Comparison of ENCODE assay signal across 10 cellular contexts in the genomic region with DNA sequence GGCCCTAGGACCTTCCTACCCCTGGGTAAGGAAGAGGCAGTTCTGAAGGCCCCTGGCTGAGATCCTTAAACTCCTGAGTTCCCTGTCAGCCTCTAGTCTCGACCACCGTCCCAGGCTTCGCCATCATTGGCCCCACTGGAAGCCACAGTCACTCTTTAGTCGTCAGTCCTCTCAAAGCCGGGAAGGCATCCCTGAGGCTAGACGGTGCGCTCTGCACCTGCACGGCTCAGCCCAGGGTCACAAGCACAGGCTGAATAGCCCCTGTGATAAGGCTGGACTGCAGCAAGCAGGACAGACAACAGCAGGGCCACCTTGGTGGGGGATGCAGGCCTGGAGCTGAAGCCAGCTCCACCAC. TPM values are rescaled to one million over a fixed set of nuclear protein-coding genes. Genes with fewer than 3 reads are reported as not detected.
DNase-seq lines count a peak whose midpoint lies in the region; ATAC-seq and TF ChIP-seq lines count a peak whose summit lies in the region.
"Had no signal": no experiment of that assay in that cellular context is flagged by ENCODE, and none has a peak within 500 bp of the region (broad histone marks: within the 10 kb centered on the region; RNA-seq: fewer than 3 reads in every experiment).

No MANE protein-coding gene starts in this region.

- H3K4ac ChIP-seq in trophoblast cell (ENCODE audit: low read depth, low read length), result peak overlapping the region; percentile 8

- H3K4me1 ChIP-seq in BLaER1 treated with 17β-estradiol and CSF1 and Interleukin-3, amounts not matched to agents 10 nM and 100 nM, result peaks cover 40 to 54% (median 53%) of the 10 kb centered on the region in 10 experiments
- peaks cover 60% of the 10 kb centered on the region for H3K4me1 ChIP-seq in left ventricle myocardium inferior
- peaks cover 16 to 21% of the 10 kb centered on the region in 2 experiments for H3K4me1 ChIP-seq in trophoblast cell (ENCODE audit: control insufficient read depth in 1 of 2, insufficient read depth in 2 of 2, low read length in 2 of 2)

- H2BK12ac ChIP-seq in trophoblast cell (ENCODE audit: low read length), result peak overlapping the region; percentile 5

- peak overlapping the region; percentile 27 for H3K14ac ChIP-seq in trophoblast cell (ENCODE audit: low read length)

- peak overlapping the region; percentile 31 to 100 (median 56) for H3K4me3 Mint-ChIP-seq in T-cell

- peaks cover 0 to 2% of the 10 kb centered on the region in 2 donors for H3K27me3 Mint-ChIP-seq in T-cell

- no peak overlapping the region for H3K23ac ChIP-seq in trophoblast cell (ENCODE audit: low read length)

- H4K20me1 ChIP-seq in BLaER1 treated with 17β-estradiol and CSF1 and Interleukin-3, amounts not matched to agents 10 nM and 100 nM, result peaks cover 4 to 21% (median 16%) of the 10 kb centered on the region in 11 experiments; a peak in 21 of 22 replicates

- peak overlapping the region; percentile 92 for H4K8ac ChIP-seq in trophoblast cell (ENCODE audit: low read depth, low read length)

- H3K4me3 ChIP-seq in BLaER1 treated with 17β-estradiol and CSF1 and Interleukin-3, amounts not matched to agents 10 nM and 100 nM, result peak overlapping the region; percentile 41 to 68 (median 57); a peak in 18 of 20 replicates
- H3K4me3 ChIP-seq in left ventricle myocardium inferior, result peak overlapping the region; percentile 66
- H3K4me3 ChIP-seq in trophoblast cell (ENCODE audit: low read depth, low read length), result no peak overlapping the region

- H3K36me3 ChIP-seq in BLaER1 treated with 17β-estradiol and CSF1 and Interleukin-3, amounts not matched to agents 10 nM and 100 nM, result peaks cover 0 to 5% (median 0%) of the 10 kb centered on the region in 11 experiments; a peak in 8 of 22 replicates
- no peaks in the 10 kb centered on the region for H3K36me3 ChIP-seq in left ventricle myocardium inferior
- H3K36me3 ChIP-seq in trophoblast cell (ENCODE audit: control insufficient read depth in 1 of 2, insufficient read depth in 2 of 2, low read length in 2 of 2), result no peaks in the 10 kb centered on the region

- H3K4me2 ChIP-seq in BLaER1 treated with 17β-estradiol and CSF1 and Interleukin-3, amounts not matched to agents 10 nM and 100 nM, result peak overlapping the region; percentile 84 to 99 (median 95)
- H3K4me2 ChIP-seq in trophoblast cell (ENCODE audit: low read length), result no peak overlapping the region

- H2AFZ ChIP-seq in trophoblast cell (ENCODE audit: insufficient read depth, low read length, poor library complexity), result peak overlapping the region; percentile 93

- WGBS in trophoblast cell (ENCODE audit: extremely low coverage, insufficient coverage, insufficient read length), result no CpG with 5 or more reads among the region's 8 CpGs

- no peak overlapping the region for H2BK5ac ChIP-seq in trophoblast cell (ENCODE audit: low read depth, low read length, poor library complexity)

- DNase-seq in T-cell (no peak), left ventricle myocardium inferior (peak; percentile 19), trophoblast cell (no peak), OCI-M1 (lab: John Stamatoyannopoulos, UW) (no peak), NCI-H2227 (lab: John Stamatoyannopoulos, UW; ENCODE audit: unreplicated experiment) (no peak), NCI-H524 (lab: John Stamatoyannopoulos, UW) (no peak)
- DNase-seq: activated gamma-delta T cell, NCI-H1105 treated with DMSO at 0.1 percent for 48 hours had no signal

- CTCF ChIA-PET in T-cell (lab: Charles Lee), result interaction anchor here in 1 of 2 donors (2.4 kb wide), 1 partner anchor 10 kb away, joined by 13 read pairs; the partner anchor contains the start of gene ACBD4

- peak overlapping the region; percentile 73 for H4K12ac ChIP-seq in trophoblast cell (ENCODE audit: low read depth, low read length)

- no peaks in the 10 kb centered on the region for H3K27me3 ChIP-seq in BLaER1 treated with 17β-estradiol and CSF1 and Interleukin-3, amounts not matched to agents 10 nM and 100 nM
- H3K27me3 ChIP-seq in left ventricle myocardium inferior (ENCODE audit: low read depth), result no peaks in the 10 kb centered on the region
- no peaks in the 10 kb centered on the region for H3K27me3 ChIP-seq in trophoblast cell (ENCODE audit: insufficient read depth, low read length)

- peak overlapping the region; percentile 65 to 79 for H3K27ac Mint-ChIP-seq in T-cell

- no peak overlapping the region for H3K18ac ChIP-seq in trophoblast cell (ENCODE audit: low read length)

- peak overlapping the region; percentile 71 to 97 (median 85); a peak in 21 of 22 replicates for H3K27ac ChIP-seq in BLaER1 treated with 17β-estradiol and CSF1 and Interleukin-3, amounts not matched to agents 10 nM and 100 nM
- H3K27ac ChIP-seq in left ventricle myocardium inferior (replicated peaks), result peak overlapping the region; percentile 88
- peak overlapping the region; percentile 2 for H3K27ac ChIP-seq in trophoblast cell (ENCODE audit: low read depth, low read length)

- H2BK120ac ChIP-seq in trophoblast cell (ENCODE audit: insufficient read depth, low read length, poor library complexity), result peak overlapping the region; percentile 18

- H3K79me1 ChIP-seq in trophoblast cell (ENCODE audit: low read length), result peaks cover 35% of the 10 kb centered on the region

- H3K9ac ChIP-seq in BLaER1 treated with 17β-estradiol and CSF1 and Interleukin-3, amounts not matched to agents 10 nM and 100 nM, result peak overlapping the region; percentile 75 to 86 (median 80)
- no peak overlapping the region for H3K9ac ChIP-seq in trophoblast cell (ENCODE audit: low read length)

- H3K9me3 ChIP-seq in BLaER1 treated with 17β-estradiol and CSF1 and Interleukin-3, amounts not matched to agents 10 nM and 100 nM (replicated peaks in 1 of 11), result no peaks in the 10 kb centered on the region
- H3K9me3 ChIP-seq in left ventricle myocardium inferior (replicated peaks), result no peaks in the 10 kb centered on the region
- H3K9me3 ChIP-seq in trophoblast cell (ENCODE audit: insufficient read depth, low read depth, low read length), result no peaks in the 10 kb centered on the region

- H3K9me3 Mint-ChIP-seq in T-cell, result no peaks in the 10 kb centered on the region

- peak overlapping the region; percentile 90 for H4K91ac ChIP-seq in trophoblast cell (ENCODE audit: low read depth, low read length)

- ATAC-seq in T-cell (replicated peaks in 1 of 4), result no peak
- no peak for ATAC-seq in HG03439 (IDR thresholded peaks at IDR 0.05; ENCODE audit: unreplicated experiment)

- POLR2A ChIA-PET in T-cell (lab: Charles Lee), result interaction anchor here (0.6 to 0.7 kb wide), 2 partner anchors 16 to 28 kb away, joined by 3 to 5 read pairs; no protein-coding TSS in a partner anchor

- peaks cover 20% of the 10 kb centered on the region for H3K79me2 ChIP-seq in trophoblast cell (ENCODE audit: control insufficient read depth, insufficient read depth, low read length, poor library complexity)

- H2AK5ac ChIP-seq in trophoblast cell (ENCODE audit: low read length), result peak overlapping the region; percentile 21

- intact Hi-C loops in left ventricle myocardium inferior (cut with micrococcal nuclease), result no loop called here

- H3K36me3 Mint-ChIP-seq in T-cell, result no peaks in the 10 kb centered on the region

- peaks cover 49 to 65% (median 54%) of the 10 kb centered on the region in 3 donors for H3K4me1 Mint-ChIP-seq in T-cell

- no peak for TF ChIP-seq CTCF in left ventricle myocardium inferior (IDR thresholded peaks at IDR 0.05; ENCODE audit: borderline replicate concordance)

RNA-seq across cellular contexts. Expression of gene HEXIM1, which starts 3.3 kb away (rescaled TPM):
- total RNA-seq in T-cell (10 to 100 TPM; 32.3 to 55.9 (median 34.5) TPM), left ventricle myocardium inferior (28.8 TPM)
- 108 and 114 TPM in 2 replicates for polyA plus RNA-seq in trophoblast cell (2013)

RNA-seq across cellular contexts. Expression of gene ACBD4, which starts 9.5 kb away (rescaled TPM):
- total RNA-seq in T-cell, result 10 to 100 TPM; 28.4 to 48.5 (median 38.9) TPM
- 6.4 TPM for total RNA-seq in left ventricle myocardium inferior
- 3.8 TPM in 2 replicates for polyA plus RNA-seq in trophoblast cell (2013)

RNA-seq across cellular contexts. Expression of gene PLCD3, which starts 12.7 kb away (rescaled TPM):
- total RNA-seq in T-cell (1 to 10 TPM; 3.1 to 9.9 (median 4.8) TPM), left ventricle myocardium inferior (146 TPM)
- polyA plus RNA-seq in trophoblast cell (2013), result 53.9 and 61.0 TPM in 2 replicates

RNA-seq across cellular contexts. Expression of gene HEXIM2, which starts 16.7 kb away (rescaled TPM):
- total RNA-seq in T-cell, result 1 to 10 TPM; 2.0 to 5.8 (median 3.3) TPM
- 7.0 TPM for total RNA-seq in left ventricle myocardium inferior
- 4.2 and 4.3 TPM in 2 replicates for polyA plus RNA-seq in trophoblast cell (2013)

Comparison
In these comparisons a context has a peak if more than half of its experiments do, and no peak if none do; other contexts are left out.
1. H3K27ac ChIP-seq: peak in every context shown above with its lines; median percentile 88 in left ventricle myocardium inferior; 85 in BLaER1 treated with 17β-estradiol and CSF1 and Interleukin-3, amounts not matched to agents 10 nM and 100 nM; 2 in trophoblast cell.
2. RNA of gene PLCD3, which starts 12.7 kb away (total RNA-seq): 146 TPM in left ventricle myocardium inferior (single experiment); 3.1 to 9.9 TPM in T-cell; every median in the first group is over 10 times any median in the second.